ENCODE assay signal across 8 cellular contexts in the genomic region with DNA sequence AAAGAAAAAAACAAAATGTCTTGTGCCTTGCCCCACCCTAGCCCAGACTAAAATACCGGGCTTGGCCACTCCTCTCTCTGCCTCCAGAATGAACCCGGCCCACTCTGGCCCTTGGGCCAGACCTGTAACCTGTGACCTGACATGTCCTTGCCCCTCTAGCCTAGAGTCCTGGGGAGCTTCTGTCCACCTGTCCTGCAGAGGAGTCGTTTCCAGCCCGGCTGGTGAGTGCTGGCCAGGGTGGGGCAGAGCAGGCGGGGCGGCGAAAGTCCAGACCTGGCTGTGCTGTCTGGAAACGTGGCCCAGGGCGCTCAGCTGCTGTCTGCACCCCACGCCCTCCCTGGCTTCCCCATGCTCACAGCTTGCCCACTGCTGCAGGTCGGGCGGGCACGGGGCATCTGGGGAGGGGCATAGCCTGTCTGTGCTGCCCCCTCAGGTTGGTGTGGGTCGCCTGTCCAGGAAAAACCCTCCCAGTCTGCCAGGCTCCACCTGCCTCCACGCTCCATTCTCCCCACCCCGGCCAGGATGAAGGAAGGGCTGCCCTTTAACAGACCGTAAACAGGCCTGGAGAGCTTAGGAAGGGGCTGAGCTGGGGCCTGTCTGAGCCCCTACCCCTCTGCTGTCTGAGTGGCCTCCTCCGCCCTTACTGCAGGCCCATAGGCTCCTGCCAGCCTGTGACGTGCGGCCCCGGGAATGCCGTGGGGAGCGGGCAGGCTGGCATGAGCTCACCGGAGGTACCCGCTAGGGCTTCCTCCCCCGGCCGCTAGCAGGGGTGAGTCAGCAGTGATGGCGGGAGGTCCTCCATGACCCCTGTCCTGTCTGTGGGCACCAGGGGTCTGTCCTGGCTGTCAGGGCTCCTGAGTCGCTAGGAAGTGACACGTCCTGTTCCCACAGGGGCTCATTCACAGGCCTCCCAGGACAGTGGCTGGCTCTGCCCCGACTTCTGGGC. TPM values are rescaled to one million over a fixed set of nuclear protein-coding genes. Genes with fewer than 3 reads are reported as not detected.
A peak's percentile ranks its signal among the peaks of the same experiment; 100 is the strongest.
DNase-seq lines count a peak whose midpoint lies in the region; ATAC-seq and TF ChIP-seq lines count a peak whose summit lies in the region.

No MANE protein-coding gene starts in this region.

- H3K36me3 ChIP-seq in smooth muscle cell (ENCODE audit: low read depth), result no peaks in the 10 kb centered on the region

- peak overlapping the region; percentile 65 for H3K9ac ChIP-seq in smooth muscle cell (ENCODE audit: low read depth)

- peaks cover 28% of the 10 kb centered on the region for H3K4me1 ChIP-seq in smooth muscle cell (ENCODE audit: low read depth)

- no peak overlapping the region for H2AFZ ChIP-seq in smooth muscle cell (ENCODE audit: low read depth)

- WGBS in smooth muscle cell (ENCODE audit: low lambda C conversion rate), result 63% methylated on average over 30 of the region's 31 CpGs

- H4K20me1 ChIP-seq in smooth muscle cell (ENCODE audit: low read depth), result peaks cover 74% of the 10 kb centered on the region

- peak; percentile 31 for DNase-seq in activated T-cell treated with anti-CD3 and anti-CD28 coated beads, Interleukin-2, amount 50 U/mL, for 1 hour
- no peak for DNase-seq in activated T-cell treated with anti-CD3 and anti-CD28 coated beads for 4 hours
- peak; percentile 73 for DNase-seq in amniotic stem cell (lab: John Stamatoyannopoulos, UW)
- DNase-seq in hepatic stellate cell (ENCODE audit: low spot score), result peak; percentile 75
- no peak for DNase-seq in smooth muscle cell (lab: John Stamatoyannopoulos, UW; ENCODE audit: unreplicated experiment)
- DNase-seq in NCI-H446 treated with DMSO at 0.1 percent for 48 hours (lab: John Stamatoyannopoulos, UW), result no peak

- peak overlapping the region; percentile 73 for H3K4me3 ChIP-seq in smooth muscle cell

- H3K4me2 ChIP-seq in smooth muscle cell, result peak overlapping the region; percentile 97

- ATAC-seq in HG02642 (IDR thresholded peaks at IDR 0.05; ENCODE audit: poor library complexity, unreplicated experiment) (no peak), GM21737 (IDR thresholded peaks at IDR 0.05; ENCODE audit: unreplicated experiment) (no peak)

- H3K9me3 ChIP-seq in smooth muscle cell (replicated peaks; ENCODE audit: low read depth), result no peaks in the 10 kb centered on the region

- no peak for TF ChIP-seq CTCF in smooth muscle cell (IDR thresholded peaks at IDR 0.05; ENCODE audit: borderline replicate concordance, insufficient read depth, poor library complexity, severe bottlenecking)

- H3K79me2 ChIP-seq in smooth muscle cell (ENCODE audit: low read depth), result peaks cover 28% of the 10 kb centered on the region

- H3K27ac ChIP-seq in smooth muscle cell (ENCODE audit: low read depth), result peak overlapping the region; percentile 90

- peaks cover 17% of the 10 kb centered on the region for H3K27me3 ChIP-seq in smooth muscle cell (ENCODE audit: low read depth)

- H3F3A ChIP-seq in smooth muscle cell (ENCODE audit: low read depth), result peaks cover 15% of the 10 kb centered on the region

RNA-seq across cellular contexts. Expression of gene CD151, which starts 1.9 kb away (rescaled TPM):
- total RNA-seq in smooth muscle cell, result 214 and 256 TPM in 2 replicates
- polyA plus RNA-seq in smooth muscle cell, result 391 and 469 TPM in 2 replicates

RNA-seq across cellular contexts. Expression of gene CRACR2B, which starts 6.9 kb away (rescaled TPM):
- 0.36 and 2.5 TPM in 2 replicates for total RNA-seq in smooth muscle cell
- polyA plus RNA-seq in smooth muscle cell, result 0.10 and 10.5 TPM in 2 replicates

RNA-seq across cellular contexts. Expression of gene POLR2L, which starts 7.7 kb away (rescaled TPM):
- total RNA-seq in smooth muscle cell, result 38.0 and 51.4 TPM in 2 replicates
- 380 and 446 TPM in 2 replicates for polyA plus RNA-seq in smooth muscle cell

RNA-seq across cellular contexts. Expression of gene TSPAN4, which starts 8.0 kb away (rescaled TPM):
- 50.2 and 68.2 TPM in 2 replicates for total RNA-seq in smooth muscle cell
- polyA plus RNA-seq in smooth muscle cell, result 153 and 179 TPM in 2 replicates

RNA-seq across cellular contexts. Expression of gene PNPLA2, which starts 15.9 kb away (rescaled TPM):
- total RNA-seq in smooth muscle cell, result 12.4 and 14.8 TPM in 2 replicates
- 26.4 and 33.8 TPM in 2 replicates for polyA plus RNA-seq in smooth muscle cell

Comparison
In these comparisons a context has a peak if more than half of its experiments do, and no peak if none do; other contexts are left out.
1. DNase-seq: peak in activated T-cell treated with anti-CD3 and anti-CD28 coated beads, Interleukin-2, amount 50 U/mL, for 1 hour (single experiment), amniotic stem cell (single experiment) and hepatic stellate cell (single experiment); none in activated T-cell treated with anti-CD3 and anti-CD28 coated beads for 4 hours (single experiment), smooth muscle cell (single experiment) and NCI-H446 treated with DMSO at 0.1 percent for 48 hours (single experiment).